Comparison of ENCODE assay signal across 17 cellular contexts in the genomic region with DNA sequence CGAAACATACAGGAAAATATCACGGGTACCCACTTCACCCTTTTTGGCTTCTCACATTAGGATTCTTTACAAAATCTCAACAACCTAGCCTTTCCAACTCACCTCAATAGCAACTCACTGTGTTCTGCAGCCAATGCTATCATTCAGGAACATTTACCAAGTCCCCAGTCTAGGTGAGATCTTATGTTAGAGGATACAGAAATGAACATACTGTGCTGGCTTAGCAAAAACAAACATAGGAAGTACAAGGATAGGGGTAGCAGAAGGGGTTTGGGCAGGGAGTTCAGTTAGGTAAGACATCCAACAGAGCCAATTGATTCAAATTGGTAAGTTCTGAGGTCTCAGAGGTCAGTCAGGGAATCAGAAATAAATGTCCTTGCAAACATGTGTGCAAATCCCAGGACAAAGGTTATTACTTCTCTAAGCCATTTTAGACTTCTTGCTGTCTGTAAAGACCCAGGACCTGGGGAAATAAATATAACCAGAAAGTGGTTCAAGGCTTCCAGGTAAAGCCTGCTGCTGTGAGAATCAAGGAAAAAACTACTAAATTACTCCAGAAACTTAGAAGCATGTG.
"Had no signal": no experiment of that assay in that cellular context is flagged by ENCODE, and none has a peak within 500 bp of the region (broad histone marks: within the 10 kb centered on the region; RNA-seq: fewer than 3 reads in every experiment).

No MANE protein-coding gene starts in this region.

- H3K36me3 ChIP-seq: MG63, SJCRH30 had no signal

- H3K4me3 ChIP-seq: MG63, SJCRH30 had no signal

- ATAC-seq: Panc1 had no signal

- DNase-seq: IMR-90, Karpas-422, KG1, MG63, NCI-H1092, NCI-H1105 treated with DMSO at 0.1 percent for 48 hours, NCI-H1417 treated with DMSO at 0.1 percent for 48 hours, NCI-H146, NCI-H1930, NCI-H2081, NCI-H2107, NCI-H2227 treated with DMSO at 0.1 percent for 48 hours, NCI-H774, T-helper 1 cell had no signal

- H3K27me3 ChIP-seq: MG63, SJCRH30 had no signal

- H3K27ac ChIP-seq: RWPE1, SJCRH30 had no signal

- H3K4me1 ChIP-seq: SJCRH30 had no signal
